ENCODE assay signal across 21 cellular contexts in genomic region chr9:113166039-113166438, GRCh38. TPM values are rescaled to one million over a fixed set of nuclear protein-coding genes. Genes with fewer than 3 reads are reported as not detected.
DNase-seq lines count a peak whose midpoint lies in the region; ATAC-seq, FAIRE-seq and TF ChIP-seq lines count a peak whose summit lies in the region.
"Had no signal": no experiment of that assay in that cellular context is flagged by ENCODE, and none has a peak within 500 bp of the region (broad histone marks: within the 10 kb centered on the region; RNA-seq: fewer than 3 reads in every experiment).

No MANE protein-coding gene starts in this region.

- no peak overlapping the region for H3K4me3 ChIP-seq in keratinocyte (ENCODE audit: control insufficient read depth in 2 of 3, extremely low read depth in 1 of 3, insufficient read depth in 2 of 3, low read depth in 1 of 3, low read length in 3 of 3)
- no peak overlapping the region for H3K4me3 ChIP-seq in Peyer's patch
- H3K4me3 ChIP-seq: HAP-1, MG63 had no signal

- no peaks in the 10 kb centered on the region for H3K27me3 ChIP-seq in keratinocyte (ENCODE audit: control insufficient read depth, extremely low read depth, insufficient read depth, low read length)
- H3K27me3 ChIP-seq in Peyer's patch: no peaks in the 10 kb centered on the region
- H3K27me3 ChIP-seq: BE2C, MG63 had no signal

- H3K36me3 ChIP-seq in keratinocyte (ENCODE audit: control insufficient read depth in 2 of 2, extremely low read depth in 1 of 2, insufficient read depth in 2 of 2, low read length in 2 of 2): peaks cover 56 to 63% of the 10 kb centered on the region in 2 experiments
- H3K36me3 ChIP-seq in Peyer's patch: peaks cover 0 to 96% (median 0%) of the 10 kb centered on the region in 3 donors

- H3K27ac ChIP-seq in RWPE1: peak overlapping the region; percentile 8; the same call in 1 of the 2 replicates
- H3K27ac ChIP-seq in keratinocyte (ENCODE audit: control insufficient read depth, insufficient read depth, low read length): no peak overlapping the region
- H3K27ac ChIP-seq in substantia nigra (ENCODE audit: low read depth, low read length, poor library complexity, severe bottlenecking): peak overlapping the region; percentile 69
- H3K27ac ChIP-seq in Peyer's patch: no peak overlapping the region

- POLR2A ChIA-PET in RWPE1 (lab: Yijun Ruan, JAX; ENCODE audit: low non-redundant PET): no interaction called here

- DNase-seq in Right ventricle myocardium superior (no peak), left cardiac atrium (no peak), RWPE1 (ENCODE audit: low spot score) (no peak), keratinocyte (ENCODE audit: low read depth, low spot score) (no peak), substantia nigra (lab: John Stamatoyannopoulos, UW) (no peak), Peyer's patch (no peak), globus pallidus (ENCODE audit: low spot score) (no peak)
- DNase-seq: BE2C; CD4-positive, alpha-beta T cell; GF-D8; Karpas-422; MG63; NCI-H1048; NCI-H1436 treated with DMSO at 0.1 percent for 48 hours; NCI-H2081; NCI-H446 treated with DMSO at 0.1 percent for 48 hours; SHP77 treated with DMSO at 0.1 percent for 48 hours had no signal

- H3K4me2 ChIP-seq in keratinocyte (ENCODE audit: control insufficient read depth, extremely low read depth, insufficient read depth, low read depth, low read length): no peak overlapping the region

- no peak overlapping the region for H2AFZ ChIP-seq in keratinocyte (ENCODE audit: control insufficient read depth, low read length)

- peak; percentile 17 for FAIRE-seq in keratinocyte (lab: Jason Lieb, UNC)
- FAIRE-seq: A204.1, GM19239, RCC 7860 had no signal

- no peaks in the 10 kb centered on the region for H3K4me1 ChIP-seq in keratinocyte (ENCODE audit: control insufficient read depth, extremely low read depth, insufficient read depth, low read length)
- no peaks in the 10 kb centered on the region for H3K4me1 ChIP-seq in Peyer's patch
- H3K4me1 ChIP-seq: BE2C had no signal

- no peak overlapping the region for H3K9ac ChIP-seq in keratinocyte (ENCODE audit: control insufficient read depth, extremely low read depth, insufficient read depth, low read length)

- no peaks in the 10 kb centered on the region for H4K20me1 ChIP-seq in keratinocyte (ENCODE audit: control insufficient read depth, extremely low read depth, insufficient read depth, low read length)

- TF ChIP-seq CTCF in RWPE1 (conservative IDR thresholded peaks at IDR 0.05; ENCODE audit: low read depth): no peak
- TF ChIP-seq CTCF in keratinocyte (optimal IDR thresholded peaks at IDR 0.05 in 1 of 3, IDR thresholded peaks at IDR 0.05 in 1 of 3, conservative IDR thresholded peaks at IDR 0.05 in 1 of 3; ENCODE audit: extremely low read depth in 1 of 3, insufficient read depth in 2 of 3, low read length in 3 of 3): no peak
- no peak for TF ChIP-seq CTCF in Peyer's patch (IDR thresholded peaks at IDR 0.05)

- dilution Hi-C loops in keratinocyte (cut with MboI; ENCODE audit: extremely low pct_ligation_motif_present, low sequenced_read_pairs): no loop called here

- TF ChIP-seq POLR2A in Peyer's patch (IDR thresholded peaks at IDR 0.05): no peak

- ATAC-seq in Right ventricle myocardium superior (ENCODE audit: poor library complexity): peak; percentile 39
- no peak for ATAC-seq in left cardiac atrium

- CTCF ChIA-PET in RWPE1 (lab: Yijun Ruan, JAX): no interaction called here

- H3K79me2 ChIP-seq in keratinocyte (ENCODE audit: control insufficient read depth, insufficient read depth, low read length): peaks cover 5% of the 10 kb centered on the region

- no peaks in the 10 kb centered on the region for H3K9me1 ChIP-seq in keratinocyte (ENCODE audit: control insufficient read depth, extremely low read depth, insufficient read depth, low read length)

- H3K9me3 ChIP-seq in keratinocyte (ENCODE audit: control insufficient read depth, low read depth, low read length) (no peaks in the 10 kb centered on the region), Peyer's patch (no peaks in the 10 kb centered on the region)
- H3K9me3 ChIP-seq: BE2C, HAP-1, MG63 had no signal

- intact Hi-C loops in Right ventricle myocardium superior (cut with DNase I): no loop called here
- intact Hi-C loops in left cardiac atrium (cut with DNase I): no loop called here

RNA-seq across cellular contexts. Expression of gene SLC31A2, which starts 15.2 kb away (rescaled TPM):
- total RNA-seq in Right ventricle myocardium superior (14.1 TPM), left cardiac atrium (10 to 100 TPM in 1 of 2 donors, 1 to 10 TPM in 1; 7.1 to 12.3 TPM), Peyer's patch (100 to 1,000 TPM in 1 of 4 donors, 10 to 100 TPM in 3; 12.4 to 116 (median 56.2) TPM)
- polyA plus RNA-seq in keratinocyte: 111 to 164 TPM (median 122 TPM) in 3 replicates
- polyA plus RNA-seq in keratinocyte (2011; ENCODE audit: low read depth): 30.9 TPM
- 102 and 132 TPM in 2 replicates for polyA plus RNA-seq in keratinocyte (2011; cell fraction: cytosol; rRNA removed)
- polyA plus RNA-seq in keratinocyte (2011; cell fraction: nucleus; rRNA removed): 155 and 167 TPM in 2 replicates
- polyA plus RNA-seq in keratinocyte (2012; ENCODE audit: low replicate concordance): 66.6 and 127 TPM in 2 replicates
- polyA minus RNA-seq in keratinocyte: 110 to 190 TPM (median 116 TPM) in 3 replicates
- polyA minus RNA-seq in keratinocyte (2011; cell fraction: cytosol; rRNA and poly(A)+ RNA removed): 77.7 TPM
- polyA minus RNA-seq in keratinocyte (2011; cell fraction: nucleus; rRNA and poly(A)+ RNA removed): 64.6 and 84.0 TPM in 2 replicates

RNA-seq across cellular contexts. Expression of gene FKBP15, which starts 55.0 kb away (rescaled TPM):
- total RNA-seq in Right ventricle myocardium superior: 18.1 TPM
- total RNA-seq in left cardiac atrium: 10 to 100 TPM; 19.5 to 20.4 TPM
- polyA plus RNA-seq in keratinocyte: 22.4 to 31.4 TPM (median 22.7 TPM) in 3 replicates
- polyA plus RNA-seq in keratinocyte (2011; ENCODE audit: low read depth): 67.2 TPM
- 14.2 and 17.0 TPM in 2 replicates for polyA plus RNA-seq in keratinocyte (2011; cell fraction: cytosol; rRNA removed)
- polyA plus RNA-seq in keratinocyte (2011; cell fraction: nucleus; rRNA removed): 41.2 and 42.6 TPM in 2 replicates
- polyA plus RNA-seq in keratinocyte (2012; ENCODE audit: low replicate concordance): 17.8 and 21.2 TPM in 2 replicates
- polyA minus RNA-seq in keratinocyte: 52.3 to 64.6 TPM (median 63.5 TPM) in 3 replicates
- polyA minus RNA-seq in keratinocyte (2011; cell fraction: cytosol; rRNA and poly(A)+ RNA removed): 15.2 TPM
- polyA minus RNA-seq in keratinocyte (2011; cell fraction: nucleus; rRNA and poly(A)+ RNA removed): 32.4 and 48.2 TPM in 2 replicates
- total RNA-seq in Peyer's patch: 10 to 100 TPM; 25.9 to 44.6 (median 32.5) TPM

RNA-seq across cellular contexts. Expression of gene SLC31A1, which starts 55.3 kb away (rescaled TPM):
- total RNA-seq in Right ventricle myocardium superior: 9.4 TPM
- total RNA-seq in left cardiac atrium: 10 to 100 TPM; 13.8 to 23.4 TPM
- 15.7 to 21.1 TPM (median 20.3 TPM) in 3 replicates for polyA plus RNA-seq in keratinocyte
- 13.4 TPM for polyA plus RNA-seq in keratinocyte (2011; ENCODE audit: low read depth)
- 10.7 and 16.3 TPM in 2 replicates for polyA plus RNA-seq in keratinocyte (2011; cell fraction: cytosol; rRNA removed)
- 20.6 and 24.9 TPM in 2 replicates for polyA plus RNA-seq in keratinocyte (2011; cell fraction: nucleus; rRNA removed)
- 18.7 and 25.3 TPM in 2 replicates for polyA plus RNA-seq in keratinocyte (2012; ENCODE audit: low replicate concordance)
- 8.0 to 21.6 TPM (median 15.4 TPM) in 3 replicates for polyA minus RNA-seq in keratinocyte
- 9.0 TPM for polyA minus RNA-seq in keratinocyte (2011; cell fraction: cytosol; rRNA and poly(A)+ RNA removed)
- polyA minus RNA-seq in keratinocyte (2011; cell fraction: nucleus; rRNA and poly(A)+ RNA removed): 12.5 and 20.7 TPM in 2 replicates
- 10 to 100 TPM in 3 of 4 donors, 1 to 10 TPM in 1; 7.4 to 82.7 (median 50.6) TPM for total RNA-seq in Peyer's patch

Comparison
In these comparisons a context has a peak if more than half of its experiments do, and no peak if none do; other contexts are left out.
1. H3K27ac ChIP-seq: peak in RWPE1 (single experiment) and substantia nigra (single experiment); none in keratinocyte (single experiment) and Peyer's patch (0 of 4).